35 cellular contexts compared by ENCODE assay signal in genomic region chr2:116737951-116738350, GRCh38.
"Had no signal": no experiment of that assay in that cellular context is flagged by ENCODE, and none has a peak within 500 bp of the region (broad histone marks: within the 10 kb centered on the region; RNA-seq: fewer than 3 reads in every experiment).

No MANE protein-coding gene starts in this region.

- H3K9me3 ChIP-seq: MG63 had no signal

- H3K9ac ChIP-seq: KMS-11 had no signal

- H3K36me3 ChIP-seq: MG63 had no signal

- H3K27me3 ChIP-seq: MG63 had no signal

- DNase-seq: Karpas-422, Kasumi-1, KBM-7, KG1, MG63, MM.1S, MV-4-11, NCI-H1048, NCI-H1092, NCI-H1092 treated with DMSO at 0.1 percent for 48 hours, NCI-H1105, NCI-H1105 treated with DMSO at 0.1 percent for 48 hours, NCI-H1417, NCI-H1417 treated with DMSO at 0.1 percent for 48 hours, NCI-H1436, NCI-H1436 treated with DMSO at 0.1 percent for 48 hours, NCI-H146, NCI-H1694, NCI-H1694 treated with DMSO at 0.1 percent for 48 hours, NCI-H187, NCI-H187 treated with DMSO at 0.1 percent for 48 hours, NCI-H1930, NCI-H2029, NCI-H2029 treated with DMSO at 0.1 percent for 48 hours, NCI-H2081, NCI-H2081 treated with DMSO at 0.1 percent for 48 hours, NCI-H2107, NCI-H2171, NCI-H2171 treated with DMSO at 0.1 percent for 48 hours, NCI-H2227 treated with DMSO at 0.1 percent for 48 hours, NCI-H226, NCI-H345, NCI-H446, NCI-H446 treated with DMSO at 0.1 percent for 48 hours had no signal

- H3K4me3 ChIP-seq: MG63 had no signal

- H3K27ac ChIP-seq: KMS-11 had no signal

- H3K4me2 ChIP-seq: KMS-11 had no signal
